Comparison of ENCODE assay signal across 10 cellular contexts in genomic region chr21:32135401-32136363, GRCh38.
DNase-seq lines count a peak whose midpoint lies in the region; ATAC-seq, FAIRE-seq and TF ChIP-seq lines count a peak whose summit lies in the region.
"Had no signal": no experiment of that assay in that cellular context is flagged by ENCODE, and none has a peak within 500 bp of the region (broad histone marks: within the 10 kb centered on the region; RNA-seq: fewer than 3 reads in every experiment).

No MANE protein-coding gene starts in this region.

- TF ChIP-seq RAD21 in GM12878 (IDR thresholded peaks at IDR 0.05; ENCODE audit: insufficient read depth, low read depth, low read length), result peak; percentile 60

- no TSS peak for BruUV-seq in GM12878 (replicated peaks; lab: Mats Ljungman, UMichigan)

- H3K9me3 ChIP-seq in GM12878 (replicated peaks; ENCODE audit: control insufficient read depth, insufficient read depth, low read length), result peaks cover 1% of the 10 kb centered on the region; the same call in 2 of the 3 replicates

- peak overlapping the region; percentile 80 for H3K4me2 ChIP-seq in GM12878 (ENCODE audit: control insufficient read depth, insufficient read depth)

- SMC1A ChIA-PET in GM12878 (lab: Charles Lee; ENCODE audit: uncharacterized antibody, unreplicated experiment), result no interaction called here

- peak; percentile 61 for DNase-seq in GM12878 (ENCODE audit: low read depth, low spot score)
- peak; percentile 7 for DNase-seq in stromal cell of bone marrow (ENCODE audit: low read depth)
- DNase-seq in central memory CD4-positive, alpha-beta T cell, result no peak
- no peak for DNase-seq in activated CD4-positive, alpha-beta T cell treated with anti-CD3 and anti-CD28 coated beads, Interleukin-2, amount 50 U/mL, for 4 hours
- no peak for DNase-seq in NK-92 treated with Interleukin-12 subunit alpha and Interleukin-12 subunit beta, amount 100 ng/mL, for 24 hours (lab: John Stamatoyannopoulos, UW)
- no peak for DNase-seq in NCI-H69 (lab: John Stamatoyannopoulos, UW)
- DNase-seq: naive B cell, T-cell had no signal

- CTCF ChIA-PET in GM12878 (lab: Yijun Ruan, JAX), result interaction anchor here (1.0 kb wide), 1 partner anchor 259 kb away, joined by 3 read pairs; no protein-coding TSS in a partner anchor

- peak overlapping the region; percentile 2; the same call in 1 of the 2 replicates for H2AFZ ChIP-seq in GM12878 (ENCODE audit: control insufficient read depth, low read depth, low read length)

- intact Hi-C loops in GM12878 (cut with micrococcal nuclease; ENCODE audit: unreplicated experiment), result no loop called here

- RAD21 ChIA-PET in GM12878 (lab: Charles Lee; ENCODE audit: unreplicated experiment), result no interaction called here

- peak overlapping the region; percentile 18; the same call in 1 of the 2 replicates for H3K4me3 ChIP-seq in GM12878

- no peaks in the 10 kb centered on the region for H3K79me2 ChIP-seq in GM12878 (ENCODE audit: control insufficient read depth, insufficient read depth, low read length)

- H3K36me3 ChIP-seq in GM12878 (ENCODE audit: control insufficient read depth in 2 of 2, insufficient read depth in 2 of 2, low read length in 1 of 2), result no peaks in the 10 kb centered on the region

- no peak; a peak in 1 of 4 replicates for TF ChIP-seq EP300 in GM12878 (IDR thresholded peaks at IDR 0.05; ENCODE audit: borderline replicate concordance in 1 of 2, control insufficient read depth in 1 of 2, low read depth in 2 of 2, low read length in 2 of 2)

- peak; percentile 38 for FAIRE-seq in GM12878 (lab: Jason Lieb, UNC)

- H3K27me3 ChIP-seq in GM12878 (replicated peaks in 1 of 2; ENCODE audit: control insufficient read depth in 2 of 2, insufficient read depth in 2 of 2, low read length in 1 of 2), result no peaks in the 10 kb centered on the region

- WGBS in GM12878 (ENCODE audit: insufficient coverage, insufficient replicate concordance, low lambda C conversion rate, missing lambda C conversion rate), result under 1% methylated on average over 16 of the region's 16 CpGs

- H3K27ac ChIP-seq in GM12878 (ENCODE audit: control insufficient read depth, insufficient read depth), result peak overlapping the region; percentile 33; the same call in 1 of the 2 replicates

- TF ChIP-seq POLR2A in GM12878 (IDR thresholded peaks at IDR 0.05; ENCODE audit: low read depth, low read length), result no peak

- ATAC-seq in GM18520 (IDR thresholded peaks at IDR 0.05; ENCODE audit: unreplicated experiment), result peak; percentile 59
- peak; percentile 64 for ATAC-seq in HG02884 (IDR thresholded peaks at IDR 0.05; ENCODE audit: unreplicated experiment)
- peak; percentile 80 for ATAC-seq in GM12878
- ATAC-seq: T-cell had no signal

- H4K20me1 ChIP-seq in GM12878 (ENCODE audit: control insufficient read depth, insufficient read depth), result no peaks in the 10 kb centered on the region

- TF ChIP-seq CTCF in GM12878 (IDR thresholded peaks at IDR 0.05 in 2 of 3, conservative IDR thresholded peaks at IDR 0.05 in 1 of 3; ENCODE audit: control insufficient read depth in 2 of 3, extremely low read depth in 1 of 3, insufficient read depth in 1 of 3, low read depth in 3 of 3, low read length in 3 of 3), result peak in 1 of 3 experiments; percentile 37; a peak in 3 of 6 replicates

- H3K4me1 ChIP-seq in GM12878 (ENCODE audit: control insufficient read depth, insufficient read depth, low read length), result peaks cover 29% of the 10 kb centered on the region

- POLR2A ChIA-PET in GM12878 (lab: Charles Lee), result interaction anchor here (0.6 kb wide), 2 partner anchors 9 to 784 kb away, joined by 4 read pairs; no protein-coding TSS in a partner anchor

- in situ Hi-C loops in GM12878 (cut with MboI), result no loop called here

- peak overlapping the region; percentile 12; the same call in 1 of the 2 replicates for H3K9ac ChIP-seq in GM12878 (ENCODE audit: control insufficient read depth, insufficient read depth, low read length)

TF ChIP-seq in GM12878, 131 proteins besides CTCF, POLR2A, EP300 and RAD21 (continues in another document):
- TF ChIP-seq RUNX3 (IDR thresholded peaks at IDR 0.05; ENCODE audit: low read length), result peak; percentile 99
- no peak for TF ChIP-seq ESRRA (IDR thresholded peaks at IDR 0.05; ENCODE audit: low read length)
- peak; percentile 81; the same call in 1 of the 2 replicates for TF ChIP-seq ATF2 (IDR thresholded peaks at IDR 0.05; ENCODE audit: low read length)
- peak; percentile 46; the same call in 1 of the 3 replicates for TF ChIP-seq POU2F2 (IDR thresholded peaks at IDR 0.05; ENCODE audit: borderline replicate concordance, low read depth, low read length)
- peak; percentile 69; the same call in 1 of the 2 replicates for TF ChIP-seq CBFB (IDR thresholded peaks at IDR 0.05; ENCODE audit: low read depth)
- TF ChIP-seq HDAC2 (IDR thresholded peaks at IDR 0.05), result no peak
- TF ChIP-seq FOXM1 (IDR thresholded peaks at IDR 0.05; ENCODE audit: low read depth, low read length), result peak; percentile 96
- no peak for TF ChIP-seq E4F1 (IDR thresholded peaks at IDR 0.05; ENCODE audit: borderline replicate concordance, partially characterized antibody)
- TF ChIP-seq SP1 (IDR thresholded peaks at IDR 0.05; ENCODE audit: low read depth, low read length), result peak; percentile 41
- TF ChIP-seq TBL1XR1 (IDR thresholded peaks at IDR 0.05; ENCODE audit: low read depth, low read length), result peak; percentile 95
- no peak for TF ChIP-seq NFYA (IDR thresholded peaks at IDR 0.05; ENCODE audit: borderline replicate concordance, low read depth, low read length)
- TF ChIP-seq NFIC (IDR thresholded peaks at IDR 0.05; ENCODE audit: low read depth, low read length), result peak; percentile 94
- TF ChIP-seq HDGF (IDR thresholded peaks at IDR 0.05), result no peak
- TF ChIP-seq ZNF687 (IDR thresholded peaks at IDR 0.05), result no peak
- TF ChIP-seq SMC3 (IDR thresholded peaks at IDR 0.05; ENCODE audit: borderline replicate concordance, low read length), result no peak; the same call in 1 of the 2 replicates
- TF ChIP-seq CREB1 (IDR thresholded peaks at IDR 0.05; ENCODE audit: low read depth), result peak; percentile 40; the same call in 1 of the 2 replicates
- TF ChIP-seq CBX5 (IDR thresholded peaks at IDR 0.05; ENCODE audit: low read depth), result 0 out of 2 replicates have a peak, but pooled peaks have one; percentile 40
- peak; percentile 67 for TF ChIP-seq MEF2B (IDR thresholded peaks at IDR 0.05; ENCODE audit: partially characterized antibody, poor library complexity, severe bottlenecking)

Comparison
In these comparisons a context has a peak if more than half of its experiments do, and no peak if none do; other contexts are left out.
1. DNase-seq: peak in GM12878 (single experiment) and stromal cell of bone marrow (single experiment); none in central memory CD4-positive, alpha-beta T cell (single experiment), activated CD4-positive, alpha-beta T cell treated with anti-CD3 and anti-CD28 coated beads, Interleukin-2, amount 50 U/mL, for 4 hours (0 of 2), NK-92 treated with Interleukin-12 subunit alpha and Interleukin-12 subunit beta, amount 100 ng/mL, for 24 hours (single experiment) and NCI-H69 (single experiment).
2. Peak in every context shown above with its lines, with median percentiles within 50 percentile points of each other: ATAC-seq.